ENCODE assay signal across 8 cellular contexts in genomic region chr2:38875576-38876367, GRCh38. TPM values are rescaled to one million over a fixed set of nuclear protein-coding genes. Genes with fewer than 3 reads are reported as not detected.
A peak's percentile ranks its signal among the peaks of the same experiment; 100 is the strongest.
DNase-seq lines count a peak whose midpoint lies in the region; ATAC-seq and TF ChIP-seq lines count a peak whose summit lies in the region.

DHX57 (minus strand) TSS chr2:38875934; CDS start chr2:38868405, 7,529 bp downstream.
MORN2 (plus strand) TSS chr2:38875976.

- TSS peak; percentile 63 for BruUV-seq in PC-9 (replicated peaks; lab: Mats Ljungman, UMichigan)

- no peak for TF ChIP-seq EP300 in Ishikawa (IDR thresholded peaks at IDR 0.05; ENCODE audit: borderline replicate concordance)

- H3K9ac ChIP-seq in fibroblast of lung (ENCODE audit: insufficient read depth, low read length), result peak within 1 kb of the TSS; percentile 63

- CTCF ChIA-PET in PC-9 (lab: Charles Lee), result interaction anchor here (0.8 to 1.3 kb wide), 2 partner anchors 71 to 352 kb away, joined by 3 to 6 read pairs; no protein-coding TSS in a partner anchor
- CTCF ChIA-PET in naive thymus-derived CD4-positive, alpha-beta T cell (lab: Charles Lee), result no interaction called here

- peak within 1 kb of the TSS; percentile 82 for H3K4me2 ChIP-seq in PC-9
- peak within 1 kb of the TSS; percentile 92 for H3K4me2 ChIP-seq in fibroblast of lung (ENCODE audit: extremely low read depth, insufficient read depth, low read length)

- H3K9me2 ChIP-seq in PC-9 (ENCODE audit: insufficient read depth), result no peaks in the 10 kb centered on the region

- intact Hi-C loops in PC-9 (cut with micrococcal nuclease; ENCODE audit: unreplicated experiment), result loop anchor here (1.0 kb wide), 1 partner anchor 72 kb away; no protein-coding TSS in a partner anchor
- intact Hi-C loops in naive thymus-derived CD4-positive, alpha-beta T cell (cut with micrococcal nuclease), result loop anchor here (1.0 to 10.0 kb wide), 8 partner anchors 97 to 559 kb away; partner anchors contain the start of genes GEMIN6 (in 2 of the 2), GALM (in 1 of the 2), MAP4K3 (in 1 of the 2) and SOS1 (in 1 of the 2)

- H3K4me1 ChIP-seq in PC-9 (replicated peaks; ENCODE audit: insufficient read depth) (peaks cover 11% of the 10 kb centered on the region), fibroblast of lung (ENCODE audit: control insufficient read depth, extremely low read depth, insufficient read depth, low read length) (peaks cover 3% of the 10 kb centered on the region)
- peaks cover 11 to 14% of the 10 kb centered on the region in 2 donors for H3K4me1 ChIP-seq in naive thymus-derived CD4-positive, alpha-beta T cell (ENCODE audit: control insufficient read depth in 2 of 2, insufficient read depth in 2 of 2, low read length in 2 of 2)

- peak within 1 kb of the TSS; percentile 82 to 99 (median 95) for H3K27ac Mint-ChIP-seq in naive thymus-derived CD4-positive, alpha-beta T cell
- H3K27ac Mint-ChIP-seq in stimulated activated effector memory CD8-positive, alpha-beta T cell treated with anti-CD3 and anti-CD28 coated beads, Interleukin-12 subunit alpha, Interleukin-12 subunit beta, amount 100 ng/mL, for 72 hours, result peak within 1 kb of the TSS; percentile 96

- peak within 1 kb of the TSS; percentile 26; the same call in 1 of the 2 replicates for H3K27ac ChIP-seq in PC-9
- peak within 1 kb of the TSS; percentile 84 for H3K27ac ChIP-seq in fibroblast of lung (ENCODE audit: insufficient read depth, low read length)
- peak within 1 kb of the TSS; percentile 69 for H3K27ac ChIP-seq in naive thymus-derived CD4-positive, alpha-beta T cell (ENCODE audit: low read depth, low read length)

- H3K27me3 Mint-ChIP-seq in naive thymus-derived CD4-positive, alpha-beta T cell, result no peaks in the 10 kb centered on the region

- peaks cover 4 to 23% (median 15%) of the 10 kb centered on the region in 5 donors for H3K36me3 Mint-ChIP-seq in naive thymus-derived CD4-positive, alpha-beta T cell
- peaks cover 13% of the 10 kb centered on the region for H3K36me3 Mint-ChIP-seq in stimulated activated effector memory CD8-positive, alpha-beta T cell treated with anti-CD3 and anti-CD28 coated beads, Interleukin-12 subunit alpha, Interleukin-12 subunit beta, amount 100 ng/mL, for 72 hours

- TF ChIP-seq CTCF in PC-9 (conservative IDR thresholded peaks at IDR 0.05) (no peak), fibroblast of lung (conservative IDR thresholded peaks at IDR 0.05 in 1 of 2, IDR thresholded peaks at IDR 0.05 in 1 of 2; ENCODE audit: low read depth in 1 of 2, low read length in 2 of 2) (no peak)

- H2AFZ ChIP-seq in PC-9 (peak within 1 kb of the TSS; percentile 98), fibroblast of lung (ENCODE audit: low read length) (peak within 1 kb of the TSS; percentile 96)

- no peaks in the 10 kb centered on the region for H3F3A ChIP-seq in PC-9 (ENCODE audit: insufficient read depth, low read depth)

- H3K36me3 ChIP-seq in PC-9 (ENCODE audit: low read depth) (no peaks in the 10 kb centered on the region), fibroblast of lung (ENCODE audit: control insufficient read depth, insufficient read depth, low read length) (no peaks in the 10 kb centered on the region)
- peaks cover 0 to 5% (median 0%) of the 10 kb centered on the region in 3 experiments for H3K36me3 ChIP-seq in naive thymus-derived CD4-positive, alpha-beta T cell (ENCODE audit: control insufficient read depth in 2 of 3, insufficient read depth in 3 of 3, low read length in 3 of 3)

- DNase-seq in DMS79 treated with DMSO at 0.1 percent for 48 hours (lab: John Stamatoyannopoulos, UW) (peak; percentile 83), PC-9 (peak; percentile 83), fibroblast of lung (ENCODE audit: low read depth in 2 of 2) (peak; percentile 79 to 80)
- DNase-seq in activated T-cell treated with anti-CD3 and anti-CD28 coated beads, Interleukin-2, amount 50 U/mL, for 48 hours, result peak; percentile 83 to 88
- DNase-seq in naive thymus-derived CD4-positive, alpha-beta T cell, result peak; percentile 64 to 83 (median 79)
- peak; percentile 68 to 89 for DNase-seq in stimulated activated effector memory CD8-positive, alpha-beta T cell treated with anti-CD3 and anti-CD28 coated beads, Interleukin-12 subunit alpha, Interleukin-12 subunit beta, amount 100 ng/mL, for 72 hours (ENCODE audit: low spot score in 2 of 2)

- TF ChIP-seq RAD21 in Ishikawa (IDR thresholded peaks at IDR 0.05; ENCODE audit: low read depth), result no peak

- peak within 1 kb of the TSS; percentile 79 for H3K4me3 ChIP-seq in PC-9
- peak within 1 kb of the TSS; percentile 67 to 97 (median 94) for H3K4me3 ChIP-seq in fibroblast of lung (replicated peaks in 1 of 4; ENCODE audit: control extremely low read depth in 1 of 4, insufficient read depth in 1 of 4, low read depth in 3 of 4, low read length in 4 of 4)
- peak within 1 kb of the TSS; percentile 91 for H3K4me3 ChIP-seq in naive thymus-derived CD4-positive, alpha-beta T cell (ENCODE audit: low read length)

- H3K9me3 ChIP-seq in PC-9 (ENCODE audit: insufficient read depth, low read depth) (no peaks in the 10 kb centered on the region), fibroblast of lung (ENCODE audit: control insufficient read depth, insufficient read depth, low read depth, low read length) (no peaks in the 10 kb centered on the region)
- no peaks in the 10 kb centered on the region for H3K9me3 ChIP-seq in naive thymus-derived CD4-positive, alpha-beta T cell (ENCODE audit: control insufficient read depth in 2 of 3, low read length in 3 of 3)

- H3K27me3 ChIP-seq in PC-9 (ENCODE audit: insufficient read depth, low read depth) (no peaks in the 10 kb centered on the region), fibroblast of lung (ENCODE audit: control insufficient read depth, insufficient read depth, low read length) (no peaks in the 10 kb centered on the region)
- no peaks in the 10 kb centered on the region for H3K27me3 ChIP-seq in naive thymus-derived CD4-positive, alpha-beta T cell (ENCODE audit: control insufficient read depth in 2 of 2, insufficient read depth in 2 of 2, low read length in 2 of 2)

- H4K20me1 ChIP-seq in PC-9 (ENCODE audit: insufficient read depth), result no peaks in the 10 kb centered on the region
- no peaks in the 10 kb centered on the region for H4K20me1 ChIP-seq in fibroblast of lung (ENCODE audit: control insufficient read depth, extremely low read depth, insufficient read depth, low read length)

- peak; percentile 100 for ATAC-seq in GM21717 (IDR thresholded peaks at IDR 0.05; ENCODE audit: unreplicated experiment)
- ATAC-seq in naive thymus-derived CD4-positive, alpha-beta T cell, result peak; percentile 98
- peak; percentile 98 for ATAC-seq in stimulated activated effector memory CD8-positive, alpha-beta T cell treated with anti-CD3 and anti-CD28 coated beads, Interleukin-12 subunit alpha, Interleukin-12 subunit beta, amount 100 ng/mL, for 72 hours

- H3K4me3 Mint-ChIP-seq in naive thymus-derived CD4-positive, alpha-beta T cell, result peak within 1 kb of the TSS; percentile 94 to 100 (median 96)
- peak within 1 kb of the TSS; percentile 95 for H3K4me3 Mint-ChIP-seq in stimulated activated effector memory CD8-positive, alpha-beta T cell treated with anti-CD3 and anti-CD28 coated beads, Interleukin-12 subunit alpha, Interleukin-12 subunit beta, amount 100 ng/mL, for 72 hours

- POLR2A ChIA-PET in PC-9 (lab: Charles Lee; ENCODE audit: unreplicated experiment), result interaction anchor here (0.7 kb wide), 3 partner anchors 26 to 124 kb away, joined by 3 to 9 read pairs (median 4); partner anchors contain the start of gene SRSF7
- POLR2A ChIA-PET in naive thymus-derived CD4-positive, alpha-beta T cell (lab: Charles Lee), result interaction anchor here (0.7 to 1.0 kb wide), 4 partner anchors 11 to 134 kb away, joined by 3 to 6 read pairs (median 3); no protein-coding TSS in a partner anchor

- H3K4me1 Mint-ChIP-seq in naive thymus-derived CD4-positive, alpha-beta T cell, result peaks cover 13 to 48% (median 32%) of the 10 kb centered on the region in 7 donors
- H3K4me1 Mint-ChIP-seq in stimulated activated effector memory CD8-positive, alpha-beta T cell treated with anti-CD3 and anti-CD28 coated beads, Interleukin-12 subunit alpha, Interleukin-12 subunit beta, amount 100 ng/mL, for 72 hours, result peaks cover 21% of the 10 kb centered on the region

- peaks cover 45% of the 10 kb centered on the region for H3K79me2 ChIP-seq in PC-9 (ENCODE audit: low read depth)
- peaks cover 15% of the 10 kb centered on the region for H3K79me2 ChIP-seq in fibroblast of lung (ENCODE audit: control insufficient read depth, insufficient read depth, low read length)

- peaks cover 0 to 18% (median 7%) of the 10 kb centered on the region in 11 donors for H3K9me3 Mint-ChIP-seq in naive thymus-derived CD4-positive, alpha-beta T cell
- H3K9me3 Mint-ChIP-seq in stimulated activated effector memory CD8-positive, alpha-beta T cell treated with anti-CD3 and anti-CD28 coated beads, Interleukin-12 subunit alpha, Interleukin-12 subunit beta, amount 100 ng/mL, for 72 hours, result peaks cover 6% of the 10 kb centered on the region

TF ChIP-seq in Ishikawa, 13 proteins besides CTCF, POLR2A, EP300 and RAD21 (continues in another document):
- TF ChIP-seq TAF1 (IDR thresholded peaks at IDR 0.05; ENCODE audit: low read depth) (peak; percentile 66), FOXM1 (IDR thresholded peaks at IDR 0.05; ENCODE audit: borderline replicate concordance, low read depth) (no peak), USF1 (IDR thresholded peaks at IDR 0.05) (0 out of 2 replicates have a peak, but pooled peaks have one; percentile 7), TCF12 (IDR thresholded peaks at IDR 0.05; ENCODE audit: low read depth) (peak; percentile 47; the same call in 1 of the 2 replicates), ZBTB7A (IDR thresholded peaks at IDR 0.05; ENCODE audit: low read depth) (no peak), TEAD4 (IDR thresholded peaks at IDR 0.05) (peak; percentile 6; the same call in 1 of the 2 replicates)

RNA-seq across cellular contexts. Expression of gene DHX57, which starts in this region (rescaled TPM):
- total RNA-seq in PC-9 (2021) (20.8 and 28.1 TPM in 2 replicates), fibroblast of lung (20.5 and 23.5 TPM in 2 replicates)
- polyA plus RNA-seq in fibroblast of lung, result 17.6 and 18.5 TPM in 2 replicates
- polyA plus RNA-seq in fibroblast of lung (2012), result 12.9 TPM in 2 replicates
- polyA minus RNA-seq in fibroblast of lung (ENCODE audit: low replicate concordance), result 13.9 and 17.2 TPM in 2 replicates
- total RNA-seq in naive thymus-derived CD4-positive, alpha-beta T cell, result 10 to 100 TPM; 12.9 to 19.8 (median 18.9) TPM
- 1 to 10 TPM; 8.8 TPM for polyA plus RNA-seq in naive thymus-derived CD4-positive, alpha-beta T cell

RNA-seq across cellular contexts. Expression of gene MORN2, which starts in this region (rescaled TPM):
- total RNA-seq in PC-9 (2021) (16.7 and 22.9 TPM in 2 replicates), fibroblast of lung (14.4 and 19.3 TPM in 2 replicates)
- polyA plus RNA-seq in fibroblast of lung, result 32.6 and 35.1 TPM in 2 replicates
- 34.0 and 45.0 TPM in 2 replicates for polyA plus RNA-seq in fibroblast of lung (2012)
- polyA minus RNA-seq in fibroblast of lung (ENCODE audit: low replicate concordance), result not detected in 2 replicates
- 1 to 10 TPM; 1.5 to 2.7 (median 2.1) TPM for total RNA-seq in naive thymus-derived CD4-positive, alpha-beta T cell
- 1 to 10 TPM; 6.6 to 9.5 TPM for polyA plus RNA-seq in naive thymus-derived CD4-positive, alpha-beta T cell

Comparison
In these comparisons a context has a peak if more than half of its experiments do, and no peak if none do; other contexts are left out.
1. Peak in every context shown above with its lines: DNase-seq, ATAC-seq, H3K4me3 ChIP-seq and H3K27ac ChIP-seq.
2. H3K27ac ChIP-seq: peak in every context shown above with its lines; median percentile 84 in fibroblast of lung; 69 in naive thymus-derived CD4-positive, alpha-beta T cell; 26 in PC-9.